ENCODE assay signal across 8 cellular contexts in the genomic region with DNA sequence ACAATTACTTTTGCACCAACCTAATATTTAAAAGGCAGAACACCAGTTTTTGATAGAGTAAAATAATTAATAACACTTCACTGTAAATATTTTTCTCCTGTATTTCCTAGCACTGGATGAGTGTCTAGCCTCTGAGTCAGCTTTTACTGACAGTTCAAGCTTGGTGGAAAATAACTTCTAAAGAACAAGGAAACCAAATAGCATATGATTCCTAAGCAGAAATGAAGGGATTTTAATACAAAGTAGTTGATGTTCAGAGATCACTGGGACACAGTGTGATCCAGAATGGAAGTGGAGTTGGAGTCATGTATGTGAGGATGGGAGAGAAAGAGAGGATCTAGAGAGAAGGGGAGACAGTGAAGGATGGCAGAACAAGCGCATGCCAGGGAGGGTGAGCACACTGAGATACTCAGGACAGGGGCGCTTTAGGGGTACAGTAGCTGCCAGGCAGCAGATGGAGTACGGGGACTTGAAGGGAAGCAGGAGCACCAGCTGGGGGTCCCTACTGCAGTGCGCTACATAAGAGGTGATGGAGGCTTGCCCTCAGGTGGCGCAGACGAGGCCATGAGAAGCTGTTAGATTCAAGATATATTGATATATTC.
DNase-seq lines count a peak whose midpoint lies in the region; ATAC-seq and TF ChIP-seq lines count a peak whose summit lies in the region.

No MANE protein-coding gene starts in this region.

- H4K20me1 ChIP-seq in IMR-90 (ENCODE audit: insufficient read depth, low read length), result no peaks in the 10 kb centered on the region

- peak overlapping the region; percentile 95 for H3K4ac ChIP-seq in IMR-90 (ENCODE audit: low read depth, low read length)

- peak overlapping the region; percentile 60; the same call in 2 of the 3 replicates for H2BK15ac ChIP-seq in IMR-90 (ENCODE audit: low read depth, low read length)

- peak overlapping the region in 1 of 2 experiments; percentile 92; a peak in 2 of 4 replicates for H4K8ac ChIP-seq in IMR-90 (ENCODE audit: low read depth in 2 of 2, low read length in 2 of 2)

- H2AK9ac ChIP-seq in IMR-90 (replicated peaks; ENCODE audit: low read depth, low read length, poor library complexity), result no peak overlapping the region

- H3K9ac ChIP-seq in IMR-90 (ENCODE audit: low read depth, low read length) (0 out of 2 replicates have a peak overlapping the region, but pooled peaks have one; percentile 1), colonic mucosa (ENCODE audit: low read depth in 2 of 2, low read length in 2 of 2) (no peak overlapping the region)

- peak overlapping the region; percentile 44 for H3K4me2 ChIP-seq in IMR-90 (ENCODE audit: low read depth, low read length)

- H3K27me3 ChIP-seq in IMR-90 (ENCODE audit: control insufficient read depth, insufficient read depth, low read length) (no peaks in the 10 kb centered on the region), colonic mucosa (no peaks in the 10 kb centered on the region)

- H2AK5ac ChIP-seq in IMR-90 (ENCODE audit: low read depth, low read length), result peak overlapping the region; percentile 73

- peak overlapping the region; percentile 88 for H2BK5ac ChIP-seq in IMR-90 (ENCODE audit: low read depth, low read length, poor library complexity, severe bottlenecking)

- no peak for TF ChIP-seq RAD21 in IMR-90 (IDR thresholded peaks at IDR 0.05; ENCODE audit: low read length)

- H4K5ac ChIP-seq in IMR-90 (ENCODE audit: low read depth, low read length), result peak overlapping the region; percentile 86

- H3K4me3 ChIP-seq in IMR-90 (ENCODE audit: insufficient read depth, low read depth, low read length), result no peak overlapping the region
- H3K4me3 ChIP-seq in foreskin fibroblast (ENCODE audit: low read depth in 1 of 2, low read length in 2 of 2), result no peak overlapping the region
- no peak overlapping the region for H3K4me3 ChIP-seq in colonic mucosa

- H2AFZ ChIP-seq in IMR-90 (replicated peaks; ENCODE audit: low read length, poor library complexity), result peak overlapping the region; percentile 68

- 0 out of 2 replicates have a peak overlapping the region, but pooled peaks have one; percentile 56 for H3K23ac ChIP-seq in IMR-90 (ENCODE audit: low read depth, low read length)

- H3K56ac ChIP-seq in IMR-90 (ENCODE audit: extremely low read depth, insufficient read depth, low read length), result no peak overlapping the region

- ATAC-seq in GM19468 (IDR thresholded peaks at IDR 0.05; ENCODE audit: extremely low read depth, unreplicated experiment) (peak; percentile 4), IMR-90 (ENCODE audit: low read depth) (0 out of 2 replicates have a peak, but pooled peaks have one; percentile 46)

- intact Hi-C loops in IMR-90 (cut with micrococcal nuclease) (loop anchor here (10.0 kb wide), 1 partner anchor 752 kb away; no protein-coding TSS in a partner anchor), colonic mucosa (cut with DNase I) (no loop called here)

- WGBS in IMR-90 (ENCODE audit: extremely low coverage in 2 of 2, insufficient read length in 1 of 2), 2 experiments, result no CpG with 5 or more reads among the region's 6 CpGs

- H2BK20ac ChIP-seq in IMR-90 (ENCODE audit: low read depth, low read length), result peak overlapping the region; percentile 99

- peaks cover 8% of the 10 kb centered on the region for H3K9me1 ChIP-seq in IMR-90 (ENCODE audit: insufficient read depth, low read length)

- H3K18ac ChIP-seq in IMR-90 (ENCODE audit: low read depth, low read length), result peak overlapping the region; percentile 95

- CTCF ChIA-PET in IMR-90 (lab: Yijun Ruan, JAX) (interaction anchor here (0.6 kb wide), 2 partner anchors 119 to 594 kb away, joined by 3 to 5 read pairs; no protein-coding TSS in a partner anchor), RWPE1 (lab: Yijun Ruan, JAX) (no interaction called here)

- peaks cover 0 to 3% of the 10 kb centered on the region in 2 experiments; a peak in 1 of 4 replicates for H3K79me1 ChIP-seq in IMR-90 (ENCODE audit: low read depth in 1 of 2, low read length in 2 of 2)

- TF ChIP-seq POLR2A in IMR-90 (IDR thresholded peaks at IDR 0.05; ENCODE audit: low read depth, low read length), result no peak

- peak overlapping the region; percentile 96 for H2BK120ac ChIP-seq in IMR-90 (ENCODE audit: low read depth, low read length)

- H3K36me3 ChIP-seq in IMR-90 (ENCODE audit: control insufficient read depth, insufficient read depth, low read length) (no peaks in the 10 kb centered on the region), colonic mucosa (no peaks in the 10 kb centered on the region)

- no peak for TF ChIP-seq CTCF in IMR-90 (conservative IDR thresholded peaks at IDR 0.05; ENCODE audit: low read depth, low read length)
- no peak for TF ChIP-seq CTCF in foreskin fibroblast (IDR thresholded peaks at IDR 0.05; ENCODE audit: low read depth, low read length)
- TF ChIP-seq CTCF in RWPE1 (conservative IDR thresholded peaks at IDR 0.05; ENCODE audit: low read depth), result no peak
- TF ChIP-seq CTCF in colonic mucosa (IDR thresholded peaks at IDR 0.05), result no peak

- H3K4me1 ChIP-seq in IMR-90 (ENCODE audit: control insufficient read depth, insufficient read depth, low read length), result peaks cover 14% of the 10 kb centered on the region
- no peaks in the 10 kb centered on the region for H3K4me1 ChIP-seq in colonic mucosa

- DNase-seq in AG20443 (ENCODE audit: low spot score) (peak; percentile 35), IMR-90 (peak; percentile 61), foreskin fibroblast (peak; percentile 29 to 58), NCI-H82 treated with DMSO at 0.1 percent for 48 hours (lab: John Stamatoyannopoulos, UW; ENCODE audit: unreplicated experiment) (no peak), DMS79 treated with DMSO at 0.1 percent for 48 hours (lab: John Stamatoyannopoulos, UW) (no peak), RWPE1 (ENCODE audit: low spot score) (no peak), colonic mucosa (no peak)

- H3K14ac ChIP-seq in IMR-90 (replicated peaks; ENCODE audit: low read depth, low read length), result peak overlapping the region; percentile 97

- POLR2A ChIA-PET in IMR-90 (lab: Charles Lee; ENCODE audit: unreplicated experiment), result no interaction called here
- POLR2A ChIA-PET in RWPE1 (lab: Yijun Ruan, JAX; ENCODE audit: low non-redundant PET), result no interaction called here

- BruUV-seq in IMR-90 (replicated peaks; lab: Mats Ljungman, UMichigan), result no TSS peak

- H3K9me3 ChIP-seq in IMR-90 (ENCODE audit: control insufficient read depth, insufficient read depth, low read length) (no peaks in the 10 kb centered on the region), colonic mucosa (no peaks in the 10 kb centered on the region)

- peak overlapping the region; percentile 75 for H4K91ac ChIP-seq in IMR-90 (ENCODE audit: insufficient read depth, low read depth, low read length)

- H3K27ac ChIP-seq in IMR-90 (ENCODE audit: insufficient read depth, low read length) (peak overlapping the region; percentile 48; the same call in 1 of the 2 replicates), RWPE1 (no peak overlapping the region), colonic mucosa (no peak overlapping the region)

- dilution Hi-C loops in IMR-90 (cut with HindIII; ENCODE audit: low sequenced_read_pairs, unreplicated experiment), result no loop called here

- in situ Hi-C loops in IMR-90 (cut with MboI; ENCODE audit: low sequenced_read_pairs), result loop anchor here (25.0 kb wide), 1 partner anchor 859 kb away; no protein-coding TSS in a partner anchor

TF ChIP-seq in IMR-90, 13 proteins besides CTCF, POLR2A, EP300 and RAD21:
- no peak for TF ChIP-seq MXI1 (IDR thresholded peaks at IDR 0.05; ENCODE audit: borderline replicate concordance, low read depth, low read length)
- peak; percentile 54; the same call in 1 of the 2 replicates for TF ChIP-seq MAFK (IDR thresholded peaks at IDR 0.05; ENCODE audit: low read depth, low read length)

Comparison
In these comparisons a context has a peak if more than half of its experiments do, and no peak if none do; other contexts are left out.
1. DNase-seq: peak in AG20443 (single experiment), IMR-90 (single experiment) and foreskin fibroblast (2 of 2); none in NCI-H82 treated with DMSO at 0.1 percent for 48 hours (single experiment), DMS79 treated with DMSO at 0.1 percent for 48 hours (single experiment), RWPE1 (single experiment) and colonic mucosa (single experiment).